ENCODE assay signal across 1 cellular context in genomic region chr7:142104550-142105527, GRCh38.
TF ChIP-seq lines count a peak whose summit lies in the region.

No MANE protein-coding gene starts in this region.

TF ChIP-seq in HepG2, 621 proteins besides CTCF, POLR2A, EP300 and RAD21 (continued from another document and continues in another):
- TF ChIP-seq NFKBIZ (CRISPR knock-in tag; IDR thresholded peaks at IDR 0.05), result peak; percentile 78; the same call in 1 of the 2 replicates
- no peak for TF ChIP-seq HOXA9 (CRISPR knock-in tag; IDR thresholded peaks at IDR 0.05; ENCODE audit: borderline replicate concordance)
- TF ChIP-seq ZKSCAN5 (CRISPR knock-in tag; IDR thresholded peaks at IDR 0.05), result no peak
- no peak for TF ChIP-seq MTF2 (CRISPR knock-in tag; IDR thresholded peaks at IDR 0.05; ENCODE audit: borderline replicate concordance)
- TF ChIP-seq FOXO1 (CRISPR knock-in tag; IDR thresholded peaks at IDR 0.05), result peak; percentile 42; the same call in 1 of the 2 replicates
- TF ChIP-seq PRDM4 (CRISPR knock-in tag; IDR thresholded peaks at IDR 0.05; ENCODE audit: borderline replicate concordance), result no peak
- no peak for TF ChIP-seq SIX4 (CRISPR knock-in tag; IDR thresholded peaks at IDR 0.05)
- TF ChIP-seq ARNT (IDR thresholded peaks at IDR 0.05), result no peak
- TF ChIP-seq MTF1 (CRISPR knock-in tag; IDR thresholded peaks at IDR 0.05), result no peak
- no peak for TF ChIP-seq ZNF430 (CRISPR knock-in tag; IDR thresholded peaks at IDR 0.05)
- no peak for TF ChIP-seq PLRG1 (conservative IDR thresholded peaks at IDR 0.05)
- TF ChIP-seq ZFY (CRISPR knock-in tag; IDR thresholded peaks at IDR 0.05), result no peak
- no peak for TF ChIP-seq PHF8 (CRISPR knock-in tag; IDR thresholded peaks at IDR 0.05)
- no peak for TF ChIP-seq TOE1 (CRISPR knock-in tag; IDR thresholded peaks at IDR 0.05)
- TF ChIP-seq PHF5A (CRISPR knock-in tag; IDR thresholded peaks at IDR 0.05; ENCODE audit: low read depth, unreplicated experiment), result no peak
- TF ChIP-seq ZNF432 (CRISPR knock-in tag; IDR thresholded peaks at IDR 0.05; ENCODE audit: borderline replicate concordance), result no peak
- TF ChIP-seq ZNF431 (CRISPR knock-in tag; IDR thresholded peaks at IDR 0.05; ENCODE audit: borderline replicate concordance, low read depth), result no peak
- TF ChIP-seq KDM6A (CRISPR knock-in tag; IDR thresholded peaks at IDR 0.05; ENCODE audit: low read depth), result peak; percentile 67
- no peak for TF ChIP-seq MIXL1 (CRISPR knock-in tag; IDR thresholded peaks at IDR 0.05)
- TF ChIP-seq HMGA1 (CRISPR knock-in tag; conservative IDR thresholded peaks at IDR 0.05), result no peak
- no peak for TF ChIP-seq REXO4 (CRISPR knock-in tag; IDR thresholded peaks at IDR 0.05; ENCODE audit: borderline replicate concordance)
- TF ChIP-seq HNF4A (CRISPR knock-in tag; IDR thresholded peaks at IDR 0.05), result peak; percentile 86
- TF ChIP-seq GRHL1 (CRISPR knock-in tag; conservative IDR thresholded peaks at IDR 0.05), result no peak
- TF ChIP-seq FOXK1 (CRISPR knock-in tag; IDR thresholded peaks at IDR 0.05; ENCODE audit: borderline replicate concordance, low read depth), result no peak; the same call in 1 of the 2 replicates
- TF ChIP-seq RXRA (CRISPR knock-in tag; IDR thresholded peaks at IDR 0.05), result no peak
- TF ChIP-seq MEF2D (CRISPR knock-in tag; IDR thresholded peaks at IDR 0.05), result no peak
- no peak for TF ChIP-seq ZNF253 (CRISPR knock-in tag; IDR thresholded peaks at IDR 0.05; ENCODE audit: borderline replicate concordance)
- peak; percentile 30; the same call in 1 of the 2 replicates for TF ChIP-seq TBX3 (IDR thresholded peaks at IDR 0.05; ENCODE audit: borderline replicate concordance)
- TF ChIP-seq SMAD9 (CRISPR knock-in tag; IDR thresholded peaks at IDR 0.05), result no peak
- no peak for TF ChIP-seq NR2C2 (CRISPR knock-in tag; IDR thresholded peaks at IDR 0.05; ENCODE audit: borderline replicate concordance)
- TF ChIP-seq CREBL2 (CRISPR knock-in tag; IDR thresholded peaks at IDR 0.05; ENCODE audit: borderline replicate concordance), result no peak
- TF ChIP-seq MBNL3 (CRISPR knock-in tag; conservative IDR thresholded peaks at IDR 0.05), result no peak
- TF ChIP-seq GMEB1 (CRISPR knock-in tag; IDR thresholded peaks at IDR 0.05; ENCODE audit: borderline replicate concordance), result no peak
- no peak for TF ChIP-seq MTA1 (CRISPR knock-in tag; IDR thresholded peaks at IDR 0.05; ENCODE audit: borderline replicate concordance)
- TF ChIP-seq ELF3 (CRISPR knock-in tag; IDR thresholded peaks at IDR 0.05), result peak; percentile 100
- TF ChIP-seq XRCC5 (optimal IDR thresholded peaks at IDR 0.05; ENCODE audit: low read length), result no peak
- no peak for TF ChIP-seq HOXA7 (CRISPR knock-in tag; IDR thresholded peaks at IDR 0.05)
- no peak for TF ChIP-seq IRX3 (CRISPR knock-in tag; IDR thresholded peaks at IDR 0.05; ENCODE audit: borderline replicate concordance, low read depth)
- no peak for TF ChIP-seq ZNF460 (CRISPR knock-in tag; IDR thresholded peaks at IDR 0.05; ENCODE audit: borderline replicate concordance)
- no peak for TF ChIP-seq ZNF614 (CRISPR knock-in tag; IDR thresholded peaks at IDR 0.05; ENCODE audit: borderline replicate concordance)
- no peak for TF ChIP-seq ZBTB1 (CRISPR knock-in tag; IDR thresholded peaks at IDR 0.05; ENCODE audit: borderline replicate concordance)
- TF ChIP-seq ZNF446 (CRISPR knock-in tag; IDR thresholded peaks at IDR 0.05), result no peak
- TF ChIP-seq ZNF572 (CRISPR knock-in tag; IDR thresholded peaks at IDR 0.05), result no peak
- TF ChIP-seq ZIK1 (CRISPR knock-in tag; IDR thresholded peaks at IDR 0.05; ENCODE audit: borderline replicate concordance, low read depth), result no peak
- no peak for TF ChIP-seq ATM (IDR thresholded peaks at IDR 0.05; ENCODE audit: borderline replicate concordance)
- no peak for TF ChIP-seq KDM5B (CRISPR knock-in tag; IDR thresholded peaks at IDR 0.05; ENCODE audit: borderline replicate concordance)
- TF ChIP-seq NFE2L2 (IDR thresholded peaks at IDR 0.05; ENCODE audit: low read length), result no peak
- no peak for TF ChIP-seq NFYB (CRISPR knock-in tag; IDR thresholded peaks at IDR 0.05)
- no peak for TF ChIP-seq MEIS1 (CRISPR knock-in tag; IDR thresholded peaks at IDR 0.05; ENCODE audit: borderline replicate concordance)
- no peak for TF ChIP-seq ZNF281 (CRISPR knock-in tag; IDR thresholded peaks at IDR 0.05; ENCODE audit: borderline replicate concordance)
- TF ChIP-seq PRDM10 (CRISPR knock-in tag; IDR thresholded peaks at IDR 0.05; ENCODE audit: low read depth), result no peak
- no peak for TF ChIP-seq ZNF512B (CRISPR knock-in tag; IDR thresholded peaks at IDR 0.05; ENCODE audit: borderline replicate concordance)
- TF ChIP-seq NFIB (CRISPR knock-in tag; IDR thresholded peaks at IDR 0.05; ENCODE audit: borderline replicate concordance), result no peak
- no peak for TF ChIP-seq ZNF232 (CRISPR knock-in tag; IDR thresholded peaks at IDR 0.05; ENCODE audit: borderline replicate concordance)
- TF ChIP-seq GATAD1 (CRISPR knock-in tag; IDR thresholded peaks at IDR 0.05), result no peak
- TF ChIP-seq MLX (CRISPR knock-in tag; IDR thresholded peaks at IDR 0.05), result no peak
- TF ChIP-seq FOXP1 (IDR thresholded peaks at IDR 0.05), result peak; percentile 73
- peak; percentile 82; the same call in 1 of the 2 replicates for TF ChIP-seq FOXP1 (CRISPR knock-in tag; IDR thresholded peaks at IDR 0.05)
- no peak for TF ChIP-seq ZNF570 (CRISPR knock-in tag; IDR thresholded peaks at IDR 0.05; ENCODE audit: borderline replicate concordance)
- TF ChIP-seq BORCS8-MEF2B (CRISPR knock-in tag; IDR thresholded peaks at IDR 0.05), result no peak
- no peak for TF ChIP-seq ZNF335 (CRISPR knock-in tag; IDR thresholded peaks at IDR 0.05)
- no peak for TF ChIP-seq ZNF317 (CRISPR knock-in tag; IDR thresholded peaks at IDR 0.05)
- no peak; the same call in 1 of the 2 replicates for TF ChIP-seq THAP11 (CRISPR knock-in tag; IDR thresholded peaks at IDR 0.05)
